13 cellular contexts compared by ENCODE assay signal in the genomic region with DNA sequence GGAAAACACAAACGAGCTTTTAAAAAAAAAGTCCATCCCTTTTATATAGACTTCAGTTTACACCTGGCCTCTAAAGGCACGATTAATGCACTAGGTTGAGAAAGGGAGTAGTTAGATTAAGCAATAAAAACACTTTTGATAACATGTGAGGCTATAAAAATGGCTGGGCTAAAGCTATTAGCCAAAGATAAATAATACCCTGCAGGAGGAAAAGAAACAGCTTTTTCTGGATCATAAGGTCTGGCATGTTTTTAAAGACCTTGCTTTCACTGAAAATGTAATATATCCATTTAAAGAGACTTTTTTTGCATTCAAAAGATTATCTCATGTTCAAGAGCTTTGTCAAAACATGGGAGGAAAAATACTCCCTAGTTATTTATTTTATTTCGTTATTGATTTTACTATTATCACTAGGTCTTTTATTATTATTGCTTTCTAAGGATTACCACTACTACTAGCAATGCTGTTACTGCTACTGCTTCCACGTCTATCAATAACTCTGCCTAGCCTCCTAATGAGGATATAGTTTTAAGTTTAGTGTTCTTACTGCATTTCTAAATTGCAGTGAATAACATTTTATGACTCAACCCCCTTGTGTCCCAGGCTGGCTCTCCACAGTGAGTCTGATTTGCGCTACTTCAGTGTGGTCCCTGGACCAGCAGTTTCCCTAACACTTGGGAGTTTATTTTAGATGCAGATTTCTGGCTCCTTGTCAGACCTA.
A peak's percentile ranks its signal among the peaks of the same experiment; 100 is the strongest.
DNase-seq lines count a peak whose midpoint lies in the region; ATAC-seq and TF ChIP-seq lines count a peak whose summit lies in the region.
"Had no signal": no experiment of that assay in that cellular context is flagged by ENCODE, and none has a peak within 500 bp of the region (broad histone marks: within the 10 kb centered on the region; RNA-seq: fewer than 3 reads in every experiment).

No MANE protein-coding gene starts in this region.

- H3K27ac Mint-ChIP-seq in neural progenitor cell = no peak overlapping the region
- H3K27ac Mint-ChIP-seq: activated CD4-positive, alpha-beta T cell treated with anti-CD3 and anti-CD28 coated beads for 36 hours; activated T-cell treated with anti-CD3 and anti-CD28 coated beads, Interleukin-2, amount 50 U/mL, for 24 hours; T-helper 17 cell had no signal

- TF ChIP-seq CTCF in ascending aorta (IDR thresholded peaks at IDR 0.05) (no peak), hepatocyte (IDR thresholded peaks at IDR 0.05; ENCODE audit: poor library complexity) (no peak), thoracic aorta (IDR thresholded peaks at IDR 0.05) (no peak), neural progenitor cell (IDR thresholded peaks at IDR 0.05) (no peak)

- H3K36me3 ChIP-seq in ascending aorta (no peaks in the 10 kb centered on the region), hepatocyte (replicated peaks; ENCODE audit: insufficient read depth, low read depth) (no peaks in the 10 kb centered on the region), thoracic aorta (no peaks in the 10 kb centered on the region), neural progenitor cell (no peaks in the 10 kb centered on the region)
- H3K36me3 ChIP-seq: vagina had no signal

- H3K4me2 ChIP-seq in hepatocyte = peak overlapping the region; percentile 53
- no peak overlapping the region for H3K4me2 ChIP-seq in neural progenitor cell

- H3K79me2 ChIP-seq in hepatocyte (peaks cover 63% of the 10 kb centered on the region), neural progenitor cell (ENCODE audit: low read depth) (no peaks in the 10 kb centered on the region)

- H3K4me1 ChIP-seq in ascending aorta (peaks cover 4 to 14% of the 10 kb centered on the region in 2 donors), hepatocyte (ENCODE audit: insufficient read depth) (peaks cover 24% of the 10 kb centered on the region), thoracic aorta (ENCODE audit: control insufficient read depth in 1 of 2, low read depth in 2 of 2) (peaks cover 25 to 44% of the 10 kb centered on the region in 2 donors), neural progenitor cell (peaks cover 6% of the 10 kb centered on the region)

- H3K4me3 Mint-ChIP-seq in neural progenitor cell = no peak overlapping the region
- H3K4me3 Mint-ChIP-seq: activated CD4-positive, alpha-beta T cell treated with anti-CD3 and anti-CD28 coated beads for 36 hours; activated T-cell treated with anti-CD3 and anti-CD28 coated beads, Interleukin-2, amount 50 U/mL, for 24 hours; T-helper 17 cell had no signal

- peaks cover 7% of the 10 kb centered on the region for H3F3A ChIP-seq in neural progenitor cell (ENCODE audit: low read depth)

- no peaks in the 10 kb centered on the region for H3K27me3 ChIP-seq in ascending aorta
- H3K27me3 ChIP-seq in hepatocyte = no peaks in the 10 kb centered on the region
- no peaks in the 10 kb centered on the region for H3K27me3 ChIP-seq in thoracic aorta (replicated peaks; ENCODE audit: insufficient read depth)
- H3K27me3 ChIP-seq in neural progenitor cell = no peaks in the 10 kb centered on the region
- H3K27me3 ChIP-seq: vagina had no signal

- no peak overlapping the region for H3K9ac ChIP-seq in neural progenitor cell

- peaks cover 3% of the 10 kb centered on the region for H3K4me1 Mint-ChIP-seq in neural progenitor cell
- H3K4me1 Mint-ChIP-seq: activated CD4-positive, alpha-beta T cell treated with anti-CD3 and anti-CD28 coated beads for 36 hours; T-helper 17 cell had no signal

- H3K9me3 Mint-ChIP-seq in neural progenitor cell = peaks cover 5% of the 10 kb centered on the region

- H4K20me1 ChIP-seq in hepatocyte (ENCODE audit: insufficient read depth, poor library complexity, severe bottlenecking) (no peaks in the 10 kb centered on the region), neural progenitor cell (ENCODE audit: low read depth) (no peaks in the 10 kb centered on the region)

- no peak overlapping the region for H2AFZ ChIP-seq in hepatocyte
- H2AFZ ChIP-seq in neural progenitor cell (replicated peaks) = no peak overlapping the region

- DNase-seq in NCI-H1436 (lab: John Stamatoyannopoulos, UW) = peak; percentile 26
- DNase-seq in ascending aorta (ENCODE audit: low spot score in 2 of 2) = no peak
- DNase-seq in hepatocyte (ENCODE audit: low spot score) = no peak
- no peak for DNase-seq in thoracic aorta (ENCODE audit: low spot score)
- no peak for DNase-seq in neural progenitor cell (ENCODE audit: low spot score)
- no peak for DNase-seq in nucleus accumbens (lab: John Stamatoyannopoulos, UW)
- DNase-seq: activated CD4-positive, alpha-beta T cell treated with anti-CD3 and anti-CD28 coated beads for 36 hours; activated T-cell treated with anti-CD3 and anti-CD28 coated beads, Interleukin-2, amount 50 U/mL, for 24 hours; NCI-H524 treated with DMSO at 0.1 percent for 48 hours; T-helper 17 cell had no signal

- no peaks in the 10 kb centered on the region for H3K27me3 Mint-ChIP-seq in neural progenitor cell (ENCODE audit: insufficient read depth, low read depth)
- H3K27me3 Mint-ChIP-seq: activated CD4-positive, alpha-beta T cell treated with anti-CD3 and anti-CD28 coated beads for 36 hours; activated T-cell treated with anti-CD3 and anti-CD28 coated beads, Interleukin-2, amount 50 U/mL, for 24 hours; T-helper 17 cell had no signal

- H3K9me3 ChIP-seq in ascending aorta = no peaks in the 10 kb centered on the region
- H3K9me3 ChIP-seq in hepatocyte (ENCODE audit: low read depth) = no peaks in the 10 kb centered on the region
- H3K9me3 ChIP-seq in thoracic aorta = no peaks in the 10 kb centered on the region
- no peaks in the 10 kb centered on the region for H3K9me3 ChIP-seq in neural progenitor cell (ENCODE audit: low read depth)
- H3K9me3 ChIP-seq: vagina had no signal

- H3K4me3 ChIP-seq in ascending aorta (no peak overlapping the region), hepatocyte (no peak overlapping the region), thoracic aorta (peak overlapping the region; percentile 24), neural progenitor cell (no peak overlapping the region)
- H3K4me3 ChIP-seq: vagina had no signal

- H3K9me2 ChIP-seq in hepatocyte (replicated peaks; ENCODE audit: insufficient read depth) = no peaks in the 10 kb centered on the region

- intact Hi-C loops in ascending aorta (cut with DNase I) = loop anchor here (5.0 kb wide), 1 partner anchor 76 kb away; no protein-coding TSS in a partner anchor

- H3K27ac ChIP-seq in ascending aorta (peak overlapping the region; percentile 68 to 71), hepatocyte (peak overlapping the region; percentile 38), thoracic aorta (peak overlapping the region; percentile 37 to 59), neural progenitor cell (no peak overlapping the region)
- H3K27ac ChIP-seq: C4-2B, vagina had no signal

- H3K36me3 Mint-ChIP-seq in neural progenitor cell = no peaks in the 10 kb centered on the region

- ATAC-seq in thoracic aorta (ENCODE audit: insufficient number of reproducible peaks, low FRiP score, low read depth) (no peak), HG02642 (IDR thresholded peaks at IDR 0.05; ENCODE audit: poor library complexity, unreplicated experiment) (no peak)
- ATAC-seq: activated CD4-positive, alpha-beta T cell treated with anti-CD3 and anti-CD28 coated beads for 36 hours; T-helper 17 cell had no signal

- WGBS in hepatocyte (ENCODE audit: low lambda C conversion rate, missing lambda C conversion rate) = 47% methylated on average over 5 of the region's 5 CpGs
